ENCODE assay signal across 9 cellular contexts in the genomic region with DNA sequence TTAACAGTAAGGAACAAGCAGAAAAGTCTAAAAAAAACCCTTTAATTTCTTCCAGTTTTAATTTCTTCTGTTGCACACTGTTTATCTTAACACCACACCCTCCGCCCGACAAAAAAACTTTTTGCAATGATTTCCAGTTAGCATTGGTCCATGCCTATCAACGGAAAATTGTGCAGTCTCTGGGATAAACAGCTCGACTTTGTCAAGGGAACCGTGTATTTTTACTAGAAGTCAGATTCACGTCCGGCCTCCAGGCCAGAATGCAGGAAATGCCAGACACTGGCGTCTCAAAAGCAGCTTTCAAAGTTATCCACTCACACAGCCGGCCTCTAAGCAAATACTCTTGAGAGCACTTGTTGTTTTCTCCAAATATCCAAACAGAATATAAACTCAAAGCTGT. TPM values are rescaled to one million over a fixed set of nuclear protein-coding genes. Genes with fewer than 3 reads are reported as not detected.
DNase-seq lines count a peak whose midpoint lies in the region; ATAC-seq and TF ChIP-seq lines count a peak whose summit lies in the region.
"Had no signal": no experiment of that assay in that cellular context is flagged by ENCODE, and none has a peak within 500 bp of the region (broad histone marks: within the 10 kb centered on the region; RNA-seq: fewer than 3 reads in every experiment).

No MANE protein-coding gene starts in this region.

- TF ChIP-seq EP300 in sigmoid colon (IDR thresholded peaks at IDR 0.05) = peak in 1 of 4 donors; percentile 40

- DNase-seq in ELF-1 (ENCODE audit: low read depth, low spot score) (peak; percentile 10), heart left ventricle (peak in 3 of 5 donors; percentile 22 to 44 (median 32)), sigmoid colon (peak; percentile 70), HuH-7.5 (ENCODE audit: low spot score) (no peak), GM19238 (ENCODE audit: insufficient read length, low spot score) (no peak), LoVo (ENCODE audit: low spot score) (no peak)
- no peak for DNase-seq in activated T-helper 1 cell treated with anti-CD3 and anti-CD28 coated beads, Interleukin-12 subunit alpha, Interleukin-12 subunit beta, Interleukin-2, Interleukin-4 antibody, amounts not matched to agents 30 ng/mL and 10 ng/mL and 1 ng/mL, durations not matched to agents 14 hours and 24 hours and 36 hours (ENCODE audit: low spot score)
- DNase-seq in stimulated activated CD4-positive, alpha-beta T cell treated with anti-CD3 and anti-CD28 coated beads, Interleukin-12 subunit alpha, Interleukin-12 subunit beta, amount 100 ng/mL, for 4 hours = no peak

- H3K4me3 ChIP-seq in heart left ventricle (peak overlapping the region in 3 of 12 donors; percentile 7 to 52 (median 19)), sigmoid colon (no peak overlapping the region)

- H3K36me3 ChIP-seq in heart left ventricle (peaks cover 0 to 58% (median 37%) of the 10 kb centered on the region in 9 donors), sigmoid colon (peaks cover 0 to 39% (median 13%) of the 10 kb centered on the region in 4 donors)

- H3K27ac ChIP-seq in heart left ventricle (peak overlapping the region in 10 of 12 donors; percentile 1 to 80 (median 64)), sigmoid colon (peak overlapping the region; percentile 41 to 74 (median 74))

- intact Hi-C loops in activated T-helper 1 cell treated with anti-CD3 and anti-CD28 coated beads, Interleukin-12 subunit alpha, Interleukin-12 subunit beta, Interleukin-2, Interleukin-4 antibody, amounts not matched to agents 30 ng/mL and 10 ng/mL and 1 ng/mL, durations not matched to agents 14 hours and 24 hours and 36 hours (cut with micrococcal nuclease) = loop anchor here (10.0 kb wide), 1 partner anchor 360 kb away; no protein-coding TSS in a partner anchor
- intact Hi-C loops in heart left ventricle (cut with DNase I) (no loop called here), sigmoid colon (cut with DNase I) (no loop called here)

- H3K4me1 ChIP-seq in heart left ventricle = peaks cover 0 to 68% (median 15%) of the 10 kb centered on the region in 12 donors
- H3K4me1 ChIP-seq in sigmoid colon = peaks cover 0 to 22% (median 18%) of the 10 kb centered on the region in 4 donors

- no peak for TF ChIP-seq CTCF in heart left ventricle (IDR thresholded peaks at IDR 0.05)
- no peak for TF ChIP-seq CTCF in sigmoid colon (IDR thresholded peaks at IDR 0.05)

- H3K4me1 Mint-ChIP-seq in activated T-helper 1 cell treated with anti-CD3 and anti-CD28 coated beads, Interleukin-12 subunit alpha, Interleukin-12 subunit beta, Interleukin-2, Interleukin-4 antibody, amounts not matched to agents 30 ng/mL and 10 ng/mL and 1 ng/mL, durations not matched to agents 14 hours and 24 hours and 36 hours (ENCODE audit: low read depth) = peaks cover 58% of the 10 kb centered on the region

- ATAC-seq in heart left ventricle = peak; percentile 10 to 65 (median 56)

- peaks cover 0 to 3% (median 0%) of the 10 kb centered on the region in 12 donors for H3K9me3 ChIP-seq in heart left ventricle
- H3K9me3 ChIP-seq in sigmoid colon = no peaks in the 10 kb centered on the region

- H3K36me3 Mint-ChIP-seq in activated T-helper 1 cell treated with anti-CD3 and anti-CD28 coated beads, Interleukin-12 subunit alpha, Interleukin-12 subunit beta, Interleukin-2, Interleukin-4 antibody, amounts not matched to agents 30 ng/mL and 10 ng/mL and 1 ng/mL, durations not matched to agents 14 hours and 24 hours and 36 hours (ENCODE audit: low read depth) = peaks cover 51% of the 10 kb centered on the region

- no peaks in the 10 kb centered on the region for H3K27me3 Mint-ChIP-seq in activated T-helper 1 cell treated with anti-CD3 and anti-CD28 coated beads, Interleukin-12 subunit alpha, Interleukin-12 subunit beta, Interleukin-2, Interleukin-4 antibody, amounts not matched to agents 30 ng/mL and 10 ng/mL and 1 ng/mL, durations not matched to agents 14 hours and 24 hours and 36 hours (ENCODE audit: insufficient read depth)

- 34 to 43% (median 34%) methylated on average over 9 of the region's 9 CpGs for WGBS in heart left ventricle, 4 donors
- WGBS in sigmoid colon, 2 donors = 36 to 62% methylated on average over 9 of the region's 9 CpGs

- peak overlapping the region; percentile 26 for H3K27ac Mint-ChIP-seq in activated T-helper 1 cell treated with anti-CD3 and anti-CD28 coated beads, Interleukin-12 subunit alpha, Interleukin-12 subunit beta, Interleukin-2, Interleukin-4 antibody, amounts not matched to agents 30 ng/mL and 10 ng/mL and 1 ng/mL, durations not matched to agents 14 hours and 24 hours and 36 hours

- H3K4me3 Mint-ChIP-seq in activated T-helper 1 cell treated with anti-CD3 and anti-CD28 coated beads, Interleukin-12 subunit alpha, Interleukin-12 subunit beta, Interleukin-2, Interleukin-4 antibody, amounts not matched to agents 30 ng/mL and 10 ng/mL and 1 ng/mL, durations not matched to agents 14 hours and 24 hours and 36 hours = no peak overlapping the region

- TF ChIP-seq POLR2A in heart left ventricle (IDR thresholded peaks at IDR 0.05) (no peak), sigmoid colon (IDR thresholded peaks at IDR 0.05) (no peak)

- H3K27me3 ChIP-seq in heart left ventricle (no peaks in the 10 kb centered on the region), sigmoid colon (no peaks in the 10 kb centered on the region)

- peaks cover 3% of the 10 kb centered on the region for H3K9me3 Mint-ChIP-seq in activated T-helper 1 cell treated with anti-CD3 and anti-CD28 coated beads, Interleukin-12 subunit alpha, Interleukin-12 subunit beta, Interleukin-2, Interleukin-4 antibody, amounts not matched to agents 30 ng/mL and 10 ng/mL and 1 ng/mL, durations not matched to agents 14 hours and 24 hours and 36 hours

RNA-seq across cellular contexts. Expression of gene NUP210L, which starts 0.4 kb away (rescaled TPM):
- 0.12 TPM in 1 of 2 replicates, not detected in the other for total RNA-seq in activated T-helper 1 cell treated with anti-CD3 and anti-CD28 coated beads, Interleukin-12 subunit alpha, Interleukin-12 subunit beta, Interleukin-2, Interleukin-4 antibody, amounts not matched to agents 30 ng/mL and 10 ng/mL and 1 ng/mL, durations not matched to agents 14 hours and 24 hours and 36 hours
- total RNA-seq in heart left ventricle = under 1 TPM in 3 of 9 donors, not detected in 6; 0.04 to 0.31 (median 0.05) TPM
- not detected for polyA plus RNA-seq in heart left ventricle
- under 1 TPM in 2 of 4 donors, not detected in 2; under 0.01 TPM for total RNA-seq in sigmoid colon
- polyA plus RNA-seq in sigmoid colon = under 1 TPM in 1 of 3 donors, not detected in 2; 0.01 TPM

RNA-seq across cellular contexts. Expression of gene TPM3, which starts 36.6 kb away (rescaled TPM):
- total RNA-seq in activated T-helper 1 cell treated with anti-CD3 and anti-CD28 coated beads, Interleukin-12 subunit alpha, Interleukin-12 subunit beta, Interleukin-2, Interleukin-4 antibody, amounts not matched to agents 30 ng/mL and 10 ng/mL and 1 ng/mL, durations not matched to agents 14 hours and 24 hours and 36 hours = 665 and 668 TPM in 2 replicates
- total RNA-seq in heart left ventricle = 100 to 1,000 TPM in 7 of 9 donors, 10 to 100 TPM in 2; 76.5 to 259 (median 120) TPM
- polyA plus RNA-seq in heart left ventricle = 100 to 1,000 TPM; 101 to 163 TPM
- 100 to 1,000 TPM in 2 of 4 donors, 10 to 100 TPM in 2; 68.1 to 175 (median 96.6) TPM for total RNA-seq in sigmoid colon
- polyA plus RNA-seq in sigmoid colon = 100 to 1,000 TPM; 338 to 456 (median 402) TPM

RNA-seq across cellular contexts. Expression of gene CFAP141, which starts 50.9 kb away (rescaled TPM):
- not detected in 2 replicates for total RNA-seq in activated T-helper 1 cell treated with anti-CD3 and anti-CD28 coated beads, Interleukin-12 subunit alpha, Interleukin-12 subunit beta, Interleukin-2, Interleukin-4 antibody, amounts not matched to agents 30 ng/mL and 10 ng/mL and 1 ng/mL, durations not matched to agents 14 hours and 24 hours and 36 hours
- not detected for total RNA-seq in heart left ventricle
- not detected for polyA plus RNA-seq in heart left ventricle
- total RNA-seq in sigmoid colon = not detected
- polyA plus RNA-seq in sigmoid colon = not detected
- polyA plus RNA-seq: neural cell had no signal

Comparison
In these comparisons a context has a peak if more than half of its experiments do, and no peak if none do; other contexts are left out.
1. DNase-seq: peak in ELF-1 (single experiment), heart left ventricle (3 of 5) and sigmoid colon (single experiment); none in activated T-helper 1 cell treated with anti-CD3 and anti-CD28 coated beads, Interleukin-12 subunit alpha, Interleukin-12 subunit beta, Interleukin-2, Interleukin-4 antibody, amounts not matched to agents 30 ng/mL and 10 ng/mL and 1 ng/mL, durations not matched to agents 14 hours and 24 hours and 36 hours (single experiment), HuH-7.5 (single experiment), stimulated activated CD4-positive, alpha-beta T cell treated with anti-CD3 and anti-CD28 coated beads, Interleukin-12 subunit alpha, Interleukin-12 subunit beta, amount 100 ng/mL, for 4 hours (single experiment), GM19238 (single experiment) and LoVo (single experiment).